Comparison of ENCODE assay signal across 1 cellular context in the genomic region with DNA sequence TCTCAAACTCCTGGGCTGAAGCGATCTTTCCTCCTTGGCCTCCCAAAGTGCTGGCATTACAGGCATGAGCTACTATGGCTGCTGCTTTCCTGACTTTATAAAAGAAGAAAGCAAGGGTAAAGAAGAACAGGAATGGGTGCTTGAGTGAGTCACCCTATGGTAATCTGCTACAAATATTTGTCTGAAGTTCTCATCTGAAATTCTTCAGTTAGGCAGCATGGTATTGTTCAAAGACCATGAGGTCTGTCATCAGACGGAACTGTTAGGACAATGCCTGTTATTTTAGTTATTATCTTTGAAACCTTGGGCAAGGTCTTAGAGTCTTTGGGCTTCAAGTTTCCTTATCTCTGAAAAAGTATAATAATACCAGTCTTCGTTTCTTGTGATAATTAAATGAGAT.
TF ChIP-seq lines count a peak whose summit lies in the region.

No MANE protein-coding gene starts in this region.

TF ChIP-seq in GM23338, 12 proteins besides CTCF, POLR2A, EP300 and RAD21:
- TF ChIP-seq, protein P1, sequence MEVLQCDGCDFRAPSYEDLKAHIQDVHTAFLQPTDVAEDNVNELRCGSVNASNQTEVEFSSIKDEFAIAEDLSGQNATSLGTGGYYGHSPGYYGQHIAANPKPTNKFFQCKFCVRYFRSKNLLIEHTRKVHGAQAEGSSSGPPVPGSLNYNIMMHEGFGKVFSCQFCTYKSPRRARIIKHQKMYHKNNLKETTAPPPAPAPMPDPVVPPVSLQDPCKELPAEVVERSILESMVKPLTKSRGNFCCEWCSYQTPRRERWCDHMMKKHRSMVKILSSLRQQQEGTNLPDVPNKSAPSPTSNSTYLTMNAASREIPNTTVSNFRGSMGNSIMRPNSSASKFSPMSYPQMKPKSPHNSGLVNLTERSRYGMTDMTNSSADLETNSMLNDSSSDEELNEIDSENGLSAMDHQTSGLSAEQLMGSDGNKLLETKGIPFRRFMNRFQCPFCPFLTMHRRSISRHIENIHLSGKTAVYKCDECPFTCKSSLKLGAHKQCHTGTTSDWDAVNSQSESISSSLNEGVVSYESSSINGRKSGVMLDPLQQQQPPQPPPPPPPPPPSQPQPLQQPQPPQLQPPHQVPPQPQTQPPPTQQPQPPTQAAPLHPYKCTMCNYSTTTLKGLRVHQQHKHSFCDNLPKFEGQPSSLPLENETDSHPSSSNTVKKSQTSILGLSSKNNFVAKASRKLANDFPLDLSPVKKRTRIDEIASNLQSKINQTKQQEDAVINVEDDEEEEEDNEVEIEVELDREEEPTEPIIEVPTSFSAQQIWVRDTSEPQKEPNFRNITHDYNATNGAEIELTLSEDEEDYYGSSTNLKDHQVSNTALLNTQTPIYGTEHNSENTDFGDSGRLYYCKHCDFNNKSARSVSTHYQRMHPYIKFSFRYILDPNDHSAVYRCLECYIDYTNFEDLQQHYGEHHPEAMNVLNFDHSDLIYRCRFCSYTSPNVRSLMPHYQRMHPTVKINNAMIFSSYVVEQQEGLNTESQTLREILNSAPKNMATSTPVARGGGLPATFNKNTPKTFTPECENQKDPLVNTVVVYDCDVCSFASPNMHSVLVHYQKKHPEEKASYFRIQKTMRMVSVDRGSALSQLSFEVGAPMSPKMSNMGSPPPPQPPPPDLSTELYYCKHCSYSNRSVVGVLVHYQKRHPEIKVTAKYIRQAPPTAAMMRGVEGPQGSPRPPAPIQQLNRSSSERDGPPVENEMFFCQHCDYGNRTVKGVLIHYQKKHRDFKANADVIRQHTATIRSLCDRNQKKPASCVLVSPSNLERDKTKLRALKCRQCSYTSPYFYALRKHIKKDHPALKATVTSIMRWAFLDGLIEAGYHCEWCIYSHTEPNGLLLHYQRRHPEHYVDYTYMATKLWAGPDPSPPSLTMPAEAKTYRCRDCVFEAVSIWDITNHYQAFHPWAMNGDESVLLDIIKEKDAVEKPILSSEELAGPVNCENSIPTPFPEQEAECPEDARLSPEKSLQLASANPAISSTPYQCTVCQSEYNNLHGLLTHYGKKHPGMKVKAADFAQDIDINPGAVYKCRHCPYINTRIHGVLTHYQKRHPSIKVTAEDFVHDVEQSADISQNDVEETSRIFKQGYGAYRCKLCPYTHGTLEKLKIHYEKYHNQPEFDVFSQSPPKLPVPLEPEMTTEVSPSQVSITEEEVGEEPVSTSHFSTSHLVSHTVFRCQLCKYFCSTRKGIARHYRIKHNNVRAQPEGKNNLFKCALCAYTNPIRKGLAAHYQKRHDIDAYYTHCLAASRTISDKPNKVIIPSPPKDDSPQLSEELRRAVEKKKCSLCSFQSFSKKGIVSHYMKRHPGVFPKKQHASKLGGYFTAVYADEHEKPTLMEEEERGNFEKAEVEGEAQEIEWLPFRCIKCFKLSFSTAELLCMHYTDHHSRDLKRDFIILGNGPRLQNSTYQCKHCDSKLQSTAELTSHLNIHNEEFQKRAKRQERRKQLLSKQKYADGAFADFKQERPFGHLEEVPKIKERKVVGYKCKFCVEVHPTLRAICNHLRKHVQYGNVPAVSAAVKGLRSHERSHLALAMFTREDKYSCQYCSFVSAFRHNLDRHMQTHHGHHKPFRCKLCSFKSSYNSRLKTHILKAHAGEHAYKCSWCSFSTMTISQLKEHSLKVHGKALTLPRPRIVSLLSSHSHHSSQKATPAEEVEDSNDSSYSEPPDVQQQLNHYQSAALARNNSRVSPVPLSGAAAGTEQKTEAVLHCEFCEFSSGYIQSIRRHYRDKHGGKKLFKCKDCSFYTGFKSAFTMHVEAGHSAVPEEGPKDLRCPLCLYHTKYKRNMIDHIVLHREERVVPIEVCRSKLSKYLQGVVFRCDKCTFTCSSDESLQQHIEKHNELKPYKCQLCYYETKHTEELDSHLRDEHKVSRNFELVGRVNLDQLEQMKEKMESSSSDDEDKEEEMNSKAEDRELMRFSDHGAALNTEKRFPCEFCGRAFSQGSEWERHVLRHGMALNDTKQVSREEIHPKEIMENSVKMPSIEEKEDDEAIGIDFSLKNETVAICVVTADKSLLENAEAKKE (CRISPR knock-in tag; IDR thresholded peaks at IDR 0.05) = no peak
- TF ChIP-seq NANOG (IDR thresholded peaks at IDR 0.05; ENCODE audit: borderline replicate concordance) (no peak), POLR2AphosphoS5 (IDR thresholded peaks at IDR 0.05; ENCODE audit: low read depth) (no peak)
